ENCODE assay signal across 18 cellular contexts in genomic region chr11:117068303-117068860, GRCh38. TPM values are rescaled to one million over a fixed set of nuclear protein-coding genes. Genes with fewer than 3 reads are reported as not detected.
DNase-seq lines count a peak whose midpoint lies in the region; ATAC-seq, FAIRE-seq and TF ChIP-seq lines count a peak whose summit lies in the region.
"Had no signal": no experiment of that assay in that cellular context is flagged by ENCODE, and none has a peak within 500 bp of the region (broad histone marks: within the 10 kb centered on the region; RNA-seq: fewer than 3 reads in every experiment).

No MANE protein-coding gene starts in this region.

- no peak overlapping the region for H3K27ac ChIP-seq in PC-3 (ENCODE audit: low read length)
- H3K27ac ChIP-seq: BLaER1, GM23248 had no signal

- peaks cover 70% of the 10 kb centered on the region for H3K79me2 ChIP-seq in PC-3 (ENCODE audit: low read length)

- H3K27ac Mint-ChIP-seq in memory B cell (peak overlapping the region; percentile 59), osteocyte (ENCODE audit: unreplicated experiment) (no peak overlapping the region)
- H3K27ac Mint-ChIP-seq in stimulated activated naive CD8-positive, alpha-beta T cell treated with anti-CD3 and anti-CD28 coated beads, Interleukin-15, Interleukin-2, amounts not matched to agents 100 ng/mL and 50 ng/mL, for 24 hours = peak overlapping the region; percentile 28
- H3K27ac Mint-ChIP-seq: CD8-positive, alpha-beta T cell had no signal

- POLR2A ChIA-PET in PC-3 (lab: Charles Lee; ENCODE audit: unreplicated experiment) = no interaction called here

- peaks cover 58% of the 10 kb centered on the region for H4K20me1 ChIP-seq in PC-3 (ENCODE audit: low read length)

- H3K9me3 Mint-ChIP-seq in memory B cell = no peaks in the 10 kb centered on the region
- H3K9me3 Mint-ChIP-seq in stimulated activated naive CD8-positive, alpha-beta T cell treated with anti-CD3 and anti-CD28 coated beads, Interleukin-15, Interleukin-2, amounts not matched to agents 100 ng/mL and 50 ng/mL, for 24 hours = no peaks in the 10 kb centered on the region
- H3K9me3 Mint-ChIP-seq in osteocyte (ENCODE audit: unreplicated experiment) = no peaks in the 10 kb centered on the region
- H3K9me3 Mint-ChIP-seq: CD8-positive, alpha-beta T cell had no signal

- no peak overlapping the region for H3K4me3 ChIP-seq in PC-3 (ENCODE audit: low read length)
- H3K4me3 ChIP-seq: BLaER1, GM23248 had no signal

- DNase-seq in GM19239 (ENCODE audit: insufficient read length, low spot score) = no peak
- DNase-seq in PC-3 = peak; percentile 53
- DNase-seq in memory B cell (ENCODE audit: low spot score in 2 of 2) = no peak
- DNase-seq in osteocyte (ENCODE audit: extremely low spot score, unreplicated experiment) = no peak
- DNase-seq in AG08395 (ENCODE audit: low spot score) = no peak
- no peak for DNase-seq in Kasumi-1 (lab: John Stamatoyannopoulos, UW)
- DNase-seq: CD8-positive, alpha-beta T cell; GM23248; HCEC 1CT; KBM-7; NCI-H1436; NCI-H2029; NCI-H2171; SHP77 treated with DMSO at 0.1 percent for 48 hours had no signal

- no peak overlapping the region for H3K9ac ChIP-seq in PC-3 (ENCODE audit: low read length)
- H3K9ac ChIP-seq: BLaER1, GM23248 had no signal

- H2AFZ ChIP-seq in PC-3 (ENCODE audit: low read length) = no peak overlapping the region
- H2AFZ ChIP-seq: GM23248 had no signal

- TF ChIP-seq CTCF in PC-3 (conservative IDR thresholded peaks at IDR 0.05; ENCODE audit: low read depth, low read length) = no peak
- TF ChIP-seq CTCF in osteocyte (IDR thresholded peaks at IDR 0.05) = no peak

- CTCF ChIA-PET in PC-3 (lab: Charles Lee) = no interaction called here

- H3K9me2 ChIP-seq in PC-3 (replicated peaks; ENCODE audit: low read length) = no peaks in the 10 kb centered on the region

- H3K4me3 Mint-ChIP-seq in memory B cell (no peak overlapping the region), osteocyte (ENCODE audit: unreplicated experiment) (no peak overlapping the region)
- H3K4me3 Mint-ChIP-seq in stimulated activated naive CD8-positive, alpha-beta T cell treated with anti-CD3 and anti-CD28 coated beads, Interleukin-15, Interleukin-2, amounts not matched to agents 100 ng/mL and 50 ng/mL, for 24 hours = no peak overlapping the region
- H3K4me3 Mint-ChIP-seq: CD8-positive, alpha-beta T cell had no signal

- H3K36me3 ChIP-seq in PC-3 (ENCODE audit: low read depth, low read length) = no peaks in the 10 kb centered on the region
- H3K36me3 ChIP-seq: BLaER1 had no signal

- no peaks in the 10 kb centered on the region for H3K27me3 ChIP-seq in PC-3 (ENCODE audit: low read length)
- H3K27me3 ChIP-seq: BLaER1 had no signal

- intact Hi-C loops in PC-3 (cut with micrococcal nuclease) = no loop called here

- H3K9me3 ChIP-seq in PC-3 (ENCODE audit: low read length) = no peaks in the 10 kb centered on the region
- H3K9me3 ChIP-seq: BLaER1 had no signal

- H3K4me2 ChIP-seq in PC-3 (ENCODE audit: low read length) = no peak overlapping the region
- H3K4me2 ChIP-seq: BLaER1 had no signal

- peak; percentile 9; the same call in 1 of the 2 replicates for ATAC-seq in PC-3
- no peak for ATAC-seq in memory B cell (ENCODE audit: low read depth)
- ATAC-seq: CD8-positive, alpha-beta T cell; SK-N-SH treated with all-trans-retinoic acid at 6 μM for 48 hours had no signal

- H3K4me1 Mint-ChIP-seq in memory B cell = peaks cover 35% of the 10 kb centered on the region
- H3K4me1 Mint-ChIP-seq in stimulated activated naive CD8-positive, alpha-beta T cell treated with anti-CD3 and anti-CD28 coated beads, Interleukin-15, Interleukin-2, amounts not matched to agents 100 ng/mL and 50 ng/mL, for 24 hours (ENCODE audit: low read depth) = peaks cover 86% of the 10 kb centered on the region
- H3K4me1 Mint-ChIP-seq in osteocyte (ENCODE audit: unreplicated experiment) = peaks cover 41% of the 10 kb centered on the region

- peaks cover 44% of the 10 kb centered on the region for H3K4me1 ChIP-seq in PC-3 (ENCODE audit: insufficient read depth, low read length)
- H3K4me1 ChIP-seq: BLaER1 had no signal

- peak; percentile 47 for FAIRE-seq in GM19239 (lab: Jason Lieb, UNC)
- FAIRE-seq: RCC 7860 had no signal

- H3K27me3 Mint-ChIP-seq in memory B cell (no peaks in the 10 kb centered on the region), osteocyte (ENCODE audit: unreplicated experiment) (no peaks in the 10 kb centered on the region)
- no peaks in the 10 kb centered on the region for H3K27me3 Mint-ChIP-seq in stimulated activated naive CD8-positive, alpha-beta T cell treated with anti-CD3 and anti-CD28 coated beads, Interleukin-15, Interleukin-2, amounts not matched to agents 100 ng/mL and 50 ng/mL, for 24 hours

- no TSS peak for BruUV-seq in PC-3 (replicated peaks; lab: Mats Ljungman, UMichigan)

- peaks cover 11% of the 10 kb centered on the region for H3K36me3 Mint-ChIP-seq in memory B cell
- peaks cover 7% of the 10 kb centered on the region for H3K36me3 Mint-ChIP-seq in stimulated activated naive CD8-positive, alpha-beta T cell treated with anti-CD3 and anti-CD28 coated beads, Interleukin-15, Interleukin-2, amounts not matched to agents 100 ng/mL and 50 ng/mL, for 24 hours (ENCODE audit: low read depth)
- no peaks in the 10 kb centered on the region for H3K36me3 Mint-ChIP-seq in osteocyte (ENCODE audit: unreplicated experiment)

- peaks cover 7% of the 10 kb centered on the region for H3F3A ChIP-seq in PC-3 (ENCODE audit: low read length, unreplicated experiment)

RNA-seq across cellular contexts. Expression of gene SIK3, which starts 29.8 kb away (rescaled TPM):
- total RNA-seq in PC-3 (2014; rRNA removed) = 14.5 and 17.4 TPM in 2 replicates
- 29.3 and 29.5 TPM in 2 replicates for total RNA-seq in osteocyte
